Comparison of ENCODE assay signal across 36 cellular contexts in genomic region chr20:14751191-14751590, GRCh38.
A peak's percentile ranks its signal among the peaks of the same experiment; 100 is the strongest.
DNase-seq lines count a peak whose midpoint lies in the region; ATAC-seq, FAIRE-seq and TF ChIP-seq lines count a peak whose summit lies in the region.
"Had no signal": no experiment of that assay in that cellular context is flagged by ENCODE, and none has a peak within 500 bp of the region (broad histone marks: within the 10 kb centered on the region; RNA-seq: fewer than 3 reads in every experiment).

No MANE protein-coding gene starts in this region.

- H3K9ac ChIP-seq in HepG2 (ENCODE audit: insufficient read depth, low read depth, low read length) (no peak overlapping the region), parathyroid adenoma (no peak overlapping the region)
- H3K9ac ChIP-seq: BLaER1; BLaER1 treated with 17β-estradiol and CSF1 and Interleukin-3, amounts not matched to agents 10 nM and 100 nM had no signal

- ATAC-seq in HepG2: no peak
- no peak for ATAC-seq in right lobe of liver
- ATAC-seq in A549: no peak
- ATAC-seq in psoas muscle: no peak
- ATAC-seq: CD8-positive, alpha-beta T cell had no signal

- no peak overlapping the region for H3K4me3 Mint-ChIP-seq in immature natural killer cell
- H3K4me3 Mint-ChIP-seq: B cell; CD14-positive monocyte; CD4-positive, alpha-beta memory T cell; CD4-positive, alpha-beta T cell; CD4-positive, CD25-positive, alpha-beta regulatory T cell; CD8-positive, alpha-beta memory T cell; CD8-positive, alpha-beta T cell had no signal

- H3K4me3 ChIP-seq in HepG2 (replicated peaks in 1 of 3; ENCODE audit: insufficient read depth in 1 of 3, low read depth in 2 of 3, low read length in 3 of 3): no peak overlapping the region
- H3K4me3 ChIP-seq in right lobe of liver: no peak overlapping the region
- no peak overlapping the region for H3K4me3 ChIP-seq in A549
- no peak overlapping the region for H3K4me3 ChIP-seq in parathyroid adenoma (ENCODE audit: low read depth, low read length)
- no peak overlapping the region for H3K4me3 ChIP-seq in psoas muscle
- H3K4me3 ChIP-seq: BLaER1; BLaER1 treated with 17β-estradiol and CSF1 and Interleukin-3, amounts not matched to agents 10 nM and 100 nM had no signal

- DNase-seq in NCI-H82 (lab: John Stamatoyannopoulos, UW): peak; percentile 8
- no peak for DNase-seq in NCI-H82 treated with DMSO at 0.1 percent for 48 hours (lab: John Stamatoyannopoulos, UW; ENCODE audit: unreplicated experiment)
- DNase-seq in HepG2 (ENCODE audit: low spot score): no peak
- DNase-seq in right lobe of liver: no peak
- no peak for DNase-seq in A549 (ENCODE audit: low read depth in 1 of 2, low spot score in 1 of 2)
- no peak for DNase-seq in immature natural killer cell
- DNase-seq in psoas muscle: no peak
- DNase-seq: 8988T; ACHN; AML-193; BE2C; C1 segment of cervical spinal cord; Caco-2; Calu3; CD4-positive, alpha-beta memory T cell; CD4-positive, alpha-beta T cell; CD4-positive, CD25-positive, alpha-beta regulatory T cell; CD8-positive, alpha-beta memory T cell; CD8-positive, alpha-beta T cell; COR-L47; DMS 273 treated with DMSO at 0.1 percent for 48 hours; DMS153; DMS53; DMS79; DMS79 treated with DMSO at 0.1 percent for 48 hours; DND-41; EL had no signal

- H3K27me3 ChIP-seq in HepG2 (ENCODE audit: control insufficient read depth in 1 of 2, insufficient read depth in 2 of 2, low read length in 2 of 2) (no peaks in the 10 kb centered on the region), right lobe of liver (no peaks in the 10 kb centered on the region), parathyroid adenoma (ENCODE audit: control insufficient read depth, insufficient read depth, low read length) (no peaks in the 10 kb centered on the region), psoas muscle (ENCODE audit: insufficient read depth in 3 of 3, low read length in 2 of 3) (no peaks in the 10 kb centered on the region)
- H3K27me3 ChIP-seq: BE2C; BLaER1; BLaER1 treated with 17β-estradiol and CSF1 and Interleukin-3, amounts not matched to agents 10 nM and 100 nM had no signal

- H4K20me1 ChIP-seq in HepG2 (ENCODE audit: insufficient read depth, low read length): no peaks in the 10 kb centered on the region
- H4K20me1 ChIP-seq: BLaER1; BLaER1 treated with 17β-estradiol and CSF1 and Interleukin-3, amounts not matched to agents 10 nM and 100 nM had no signal

- H3K79me2 ChIP-seq in HepG2 (ENCODE audit: insufficient read depth, low read length) (no peaks in the 10 kb centered on the region), parathyroid adenoma (no peaks in the 10 kb centered on the region)

- peaks cover 0 to 1% (median 0%) of the 10 kb centered on the region in 3 donors for H3K27me3 Mint-ChIP-seq in immature natural killer cell (ENCODE audit: low read depth in 3 of 3)
- H3K27me3 Mint-ChIP-seq: CD4-positive, alpha-beta memory T cell; CD4-positive, alpha-beta T cell; CD4-positive, CD25-positive, alpha-beta regulatory T cell; CD8-positive, alpha-beta memory T cell had no signal

- no peaks in the 10 kb centered on the region for H3K4me1 Mint-ChIP-seq in immature natural killer cell
- H3K4me1 Mint-ChIP-seq: B cell; CD14-positive monocyte; CD4-positive, alpha-beta memory T cell; CD4-positive, CD25-positive, alpha-beta regulatory T cell; CD8-positive, alpha-beta memory T cell had no signal

- BruUV-seq in HepG2 (replicated peaks; lab: Mats Ljungman, UMichigan): no TSS peak

- H3K36me3 ChIP-seq in HepG2 (replicated peaks in 1 of 2; ENCODE audit: control insufficient read depth in 1 of 2, insufficient read depth in 2 of 2, low read length in 2 of 2) (no peaks in the 10 kb centered on the region), right lobe of liver (no peaks in the 10 kb centered on the region), parathyroid adenoma (ENCODE audit: control insufficient read depth, insufficient read depth, low read length) (no peaks in the 10 kb centered on the region), psoas muscle (ENCODE audit: insufficient read depth in 1 of 2, low read depth in 1 of 2) (no peaks in the 10 kb centered on the region)
- H3K36me3 ChIP-seq: BE2C; BLaER1; BLaER1 treated with 17β-estradiol and CSF1 and Interleukin-3, amounts not matched to agents 10 nM and 100 nM had no signal

- in situ Hi-C loops in HepG2 (cut with HindIII; ENCODE audit: extremely low pct_ligation_motif_present, low pct_unique_long_range_greater_than_20kb): no loop called here

- no peak overlapping the region for H3K27ac Mint-ChIP-seq in immature natural killer cell
- H3K27ac Mint-ChIP-seq: B cell; CD14-positive monocyte; CD4-positive, alpha-beta memory T cell; CD4-positive, alpha-beta T cell; CD4-positive, CD25-positive, alpha-beta regulatory T cell; CD8-positive, alpha-beta memory T cell; CD8-positive, alpha-beta T cell had no signal

- H3K27ac ChIP-seq in HepG2 (ENCODE audit: extremely low read length, insufficient read depth, low read length): no peak overlapping the region
- H3K27ac ChIP-seq in right lobe of liver: no peak overlapping the region
- H3K27ac ChIP-seq in A549: no peak overlapping the region
- no peak overlapping the region for H3K27ac ChIP-seq in parathyroid adenoma
- H3K27ac ChIP-seq in psoas muscle: no peak overlapping the region
- H3K27ac ChIP-seq: 22Rv1; BLaER1; BLaER1 treated with 17β-estradiol and CSF1 and Interleukin-3, amounts not matched to agents 10 nM and 100 nM; C4-2B had no signal

- 5% methylated on average over 1 of the region's 1 CpG for WGBS in HepG2 (ENCODE audit: low lambda C conversion rate)
- WGBS in right lobe of liver (ENCODE audit: insufficient coverage, low coverage, low lambda C conversion rate, missing lambda C conversion rate): 78% methylated on average over 1 of the region's 1 CpG
- WGBS in A549 (ENCODE audit: missing lambda C conversion rate): 81% methylated on average over 1 of the region's 1 CpG
- WGBS in psoas muscle, 3 donors: 86 to 97% (median 95%) methylated on average over 1 of the region's 1 CpG

- FAIRE-seq in HepG2 (lab: Jason Lieb, UNC): no peak
- peak; percentile 72 for FAIRE-seq in A549 (lab: Jason Lieb, UNC)
- FAIRE-seq: A204.1, D721Med had no signal

- no peaks in the 10 kb centered on the region for H3K36me3 Mint-ChIP-seq in immature natural killer cell
- H3K36me3 Mint-ChIP-seq: CD14-positive monocyte; CD4-positive, alpha-beta memory T cell; CD4-positive, CD25-positive, alpha-beta regulatory T cell; CD8-positive, alpha-beta memory T cell; CD8-positive, alpha-beta T cell had no signal

- no peak for TF ChIP-seq POLR2A in HepG2 (IDR thresholded peaks at IDR 0.05; ENCODE audit: insufficient read depth in 1 of 2, low read depth in 2 of 2, low read length in 2 of 2)
- TF ChIP-seq POLR2A in right lobe of liver (IDR thresholded peaks at IDR 0.05): no peak
- no peak for TF ChIP-seq POLR2A in A549 (IDR thresholded peaks at IDR 0.05; ENCODE audit: low read length)

- TF ChIP-seq EP300 in HepG2 (IDR thresholded peaks at IDR 0.05; ENCODE audit: low read depth in 2 of 2, low read length in 2 of 2) (no peak), HepG2 (CRISPR knock-in tag; IDR thresholded peaks at IDR 0.05; ENCODE audit: borderline replicate concordance) (no peak), A549 (IDR thresholded peaks at IDR 0.05) (no peak)

- H2AFZ ChIP-seq in HepG2 (ENCODE audit: low read length) (no peak overlapping the region), parathyroid adenoma (peak overlapping the region; percentile 19)

- peaks cover 2 to 67% (median 29%) of the 10 kb centered on the region in 6 donors for H3K9me3 Mint-ChIP-seq in immature natural killer cell

- intact Hi-C loops in HepG2 (cut with micrococcal nuclease; ENCODE audit: unreplicated experiment): no loop called here
- intact Hi-C loops in right lobe of liver (cut with DNase I): no loop called here
- intact Hi-C loops in psoas muscle (cut with DNase I): no loop called here

- no peak for TF ChIP-seq CTCF in HepG2 (CRISPR knock-in tag; IDR thresholded peaks at IDR 0.05)
- TF ChIP-seq CTCF in right lobe of liver (IDR thresholded peaks at IDR 0.05): no peak
- no peak for TF ChIP-seq CTCF in A549 (IDR thresholded peaks at IDR 0.05)
- no peak for TF ChIP-seq CTCF in parathyroid adenoma (IDR thresholded peaks at IDR 0.05)
- TF ChIP-seq CTCF in psoas muscle (IDR thresholded peaks at IDR 0.05): no peak

- H3K4me1 ChIP-seq in HepG2 (ENCODE audit: insufficient read depth, low read length) (no peaks in the 10 kb centered on the region), right lobe of liver (no peaks in the 10 kb centered on the region), A549 (no peaks in the 10 kb centered on the region), parathyroid adenoma (no peaks in the 10 kb centered on the region), psoas muscle (peaks cover 4% of the 10 kb centered on the region)
- H3K4me1 ChIP-seq: BE2C, Caco-2 had no signal

- no peaks in the 10 kb centered on the region for H3K9me3 ChIP-seq in HepG2 (ENCODE audit: low read length)
- H3K9me3 ChIP-seq in right lobe of liver: no peaks in the 10 kb centered on the region
- no peaks in the 10 kb centered on the region for H3K9me3 ChIP-seq in A549
- H3K9me3 ChIP-seq in parathyroid adenoma (ENCODE audit: control insufficient read depth, low read length): no peaks in the 10 kb centered on the region
- no peaks in the 10 kb centered on the region for H3K9me3 ChIP-seq in psoas muscle
- H3K9me3 ChIP-seq: BE2C, BLaER1, Caco-2 had no signal

- no peak overlapping the region for H3K4me2 ChIP-seq in HepG2 (ENCODE audit: low read depth, low read length)
- H3K4me2 ChIP-seq in A549: no peak overlapping the region
- no peak overlapping the region for H3K4me2 ChIP-seq in parathyroid adenoma (ENCODE audit: low read length)
- H3K4me2 ChIP-seq: BLaER1; BLaER1 treated with 17β-estradiol and CSF1 and Interleukin-3, amounts not matched to agents 10 nM and 100 nM had no signal

- POLR2A ChIA-PET in HepG2 (lab: Yijun Ruan, JAX): no interaction called here
- POLR2A ChIA-PET in A549 (lab: Yijun Ruan, JAX): no interaction called here

- TF ChIP-seq RAD21 in HepG2 (CRISPR knock-in tag; IDR thresholded peaks at IDR 0.05) (no peak), A549 (conservative IDR thresholded peaks at IDR 0.05 in 1 of 2, IDR thresholded peaks at IDR 0.05 in 1 of 2) (no peak)

- CTCF ChIA-PET in HepG2 (lab: Yijun Ruan, JAX; ENCODE audit: low intra/inter-chr PET ratio, low total read pairs): no interaction called here
- CTCF ChIA-PET in A549 (lab: Yijun Ruan, JAX): no interaction called here

TF ChIP-seq in A549, 52 proteins besides CTCF, POLR2A, EP300 and RAD21 (continues in another document):
- TF ChIP-seq ZNF302 (CRISPR knock-in tag; IDR thresholded peaks at IDR 0.05): no peak
- TF ChIP-seq JUN (IDR thresholded peaks at IDR 0.05): no peak
- no peak for TF ChIP-seq HOXB5 (CRISPR knock-in tag; IDR thresholded peaks at IDR 0.05)
- no peak for TF ChIP-seq ESRRA (IDR thresholded peaks at IDR 0.05; ENCODE audit: borderline replicate concordance, low read length)
- TF ChIP-seq RFX5 (IDR thresholded peaks at IDR 0.05): no peak
- no peak for TF ChIP-seq E2F6 (IDR thresholded peaks at IDR 0.05; ENCODE audit: borderline replicate concordance, low read depth)
